Comparison of ENCODE assay signal across 1 cellular context in the genomic region with DNA sequence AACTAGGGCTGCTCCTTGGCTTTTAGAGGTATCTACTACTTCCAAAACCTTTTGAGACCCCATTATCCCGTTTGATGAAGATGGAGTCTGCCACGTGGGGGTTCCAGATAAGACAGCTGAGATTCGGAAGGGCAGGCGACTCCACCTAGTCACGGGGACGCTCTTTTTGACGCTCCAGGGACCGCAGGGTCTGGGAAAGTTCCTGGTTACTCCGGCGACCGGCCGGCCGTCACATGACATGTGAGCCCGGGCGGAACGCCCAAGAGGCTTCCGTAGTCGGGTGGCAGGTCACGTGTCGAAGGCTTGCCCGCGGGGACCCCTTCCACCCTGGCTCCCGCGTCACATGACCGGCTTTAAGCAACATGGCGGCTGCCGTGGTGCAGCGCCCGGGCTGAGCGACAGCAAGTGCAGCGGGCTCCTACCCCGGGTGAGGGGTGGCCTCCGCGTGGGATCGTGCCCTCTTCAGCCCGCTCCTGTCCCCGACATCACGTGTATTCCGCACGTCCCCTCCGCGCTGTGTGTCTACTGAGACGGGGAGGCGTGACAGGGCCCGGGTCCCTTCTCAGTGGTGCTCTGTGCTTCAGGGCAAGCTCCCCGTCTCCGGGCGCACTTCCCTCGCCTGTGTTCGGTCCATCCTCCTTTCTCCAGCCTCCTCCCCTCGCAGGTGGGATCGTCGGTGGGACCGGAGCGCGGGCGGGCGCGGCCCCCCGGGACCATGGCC.
A peak's percentile ranks its signal among the peaks of the same experiment; 100 is the strongest.
TF ChIP-seq lines count a peak whose summit lies in the region.

A gene with protein sequence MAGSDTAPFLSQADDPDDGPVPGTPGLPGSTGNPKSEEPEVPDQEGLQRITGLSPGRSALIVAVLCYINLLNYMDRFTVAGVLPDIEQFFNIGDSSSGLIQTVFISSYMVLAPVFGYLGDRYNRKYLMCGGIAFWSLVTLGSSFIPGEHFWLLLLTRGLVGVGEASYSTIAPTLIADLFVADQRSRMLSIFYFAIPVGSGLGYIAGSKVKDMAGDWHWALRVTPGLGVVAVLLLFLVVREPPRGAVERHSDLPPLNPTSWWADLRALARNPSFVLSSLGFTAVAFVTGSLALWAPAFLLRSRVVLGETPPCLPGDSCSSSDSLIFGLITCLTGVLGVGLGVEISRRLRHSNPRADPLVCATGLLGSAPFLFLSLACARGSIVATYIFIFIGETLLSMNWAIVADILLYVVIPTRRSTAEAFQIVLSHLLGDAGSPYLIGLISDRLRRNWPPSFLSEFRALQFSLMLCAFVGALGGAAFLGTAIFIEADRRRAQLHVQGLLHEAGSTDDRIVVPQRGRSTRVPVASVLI (plus strand): TSS at position 342 of the 721 bp plus-strand sequence. CDS start 374 bp downstream, at position 716.

TF ChIP-seq in HepG2, 621 proteins besides CTCF, POLR2A, EP300 and RAD21 (continued from another document and continues in another):
- TF ChIP-seq, protein P1, sequence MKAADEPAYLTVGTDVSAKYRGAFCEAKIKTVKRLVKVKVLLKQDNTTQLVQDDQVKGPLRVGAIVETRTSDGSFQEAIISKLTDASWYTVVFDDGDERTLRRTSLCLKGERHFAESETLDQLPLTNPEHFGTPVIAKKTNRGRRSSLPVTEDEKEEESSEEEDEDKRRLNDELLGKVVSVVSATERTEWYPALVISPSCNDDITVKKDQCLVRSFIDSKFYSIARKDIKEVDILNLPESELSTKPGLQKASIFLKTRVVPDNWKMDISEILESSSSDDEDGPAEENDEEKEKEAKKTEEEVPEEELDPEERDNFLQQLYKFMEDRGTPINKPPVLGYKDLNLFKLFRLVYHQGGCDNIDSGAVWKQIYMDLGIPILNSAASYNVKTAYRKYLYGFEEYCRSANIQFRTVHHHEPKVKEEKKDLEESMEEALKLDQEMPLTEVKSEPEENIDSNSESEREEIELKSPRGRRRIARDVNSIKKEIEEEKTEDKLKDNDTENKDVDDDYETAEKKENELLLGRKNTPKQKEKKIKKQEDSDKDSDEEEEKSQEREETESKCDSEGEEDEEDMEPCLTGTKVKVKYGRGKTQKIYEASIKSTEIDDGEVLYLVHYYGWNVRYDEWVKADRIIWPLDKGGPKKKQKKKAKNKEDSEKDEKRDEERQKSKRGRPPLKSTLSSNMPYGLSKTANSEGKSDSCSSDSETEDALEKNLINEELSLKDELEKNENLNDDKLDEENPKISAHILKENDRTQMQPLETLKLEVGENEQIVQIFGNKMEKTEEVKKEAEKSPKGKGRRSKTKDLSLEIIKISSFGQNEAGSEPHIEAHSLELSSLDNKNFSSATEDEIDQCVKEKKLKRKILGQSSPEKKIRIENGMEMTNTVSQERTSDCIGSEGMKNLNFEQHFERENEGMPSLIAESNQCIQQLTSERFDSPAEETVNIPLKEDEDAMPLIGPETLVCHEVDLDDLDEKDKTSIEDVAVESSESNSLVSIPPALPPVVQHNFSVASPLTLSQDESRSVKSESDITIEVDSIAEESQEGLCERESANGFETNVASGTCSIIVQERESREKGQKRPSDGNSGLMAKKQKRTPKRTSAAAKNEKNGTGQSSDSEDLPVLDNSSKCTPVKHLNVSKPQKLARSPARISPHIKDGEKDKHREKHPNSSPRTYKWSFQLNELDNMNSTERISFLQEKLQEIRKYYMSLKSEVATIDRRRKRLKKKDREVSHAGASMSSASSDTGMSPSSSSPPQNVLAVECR (CRISPR knock-in tag; IDR thresholded peaks at IDR 0.05; ENCODE audit: borderline replicate concordance) = peak; percentile 100
- peak in 1 of 2 experiments; percentile 13; a peak in 1 of 4 replicates for TF ChIP-seq NR2F1 (CRISPR knock-in tag; IDR thresholded peaks at IDR 0.05)
- peak; percentile 12; the same call in 1 of the 2 replicates for TF ChIP-seq STAG1 (CRISPR knock-in tag; IDR thresholded peaks at IDR 0.05)
- peak; percentile 58; the same call in 1 of the 2 replicates for TF ChIP-seq NR2F6 (IDR thresholded peaks at IDR 0.05)
- TF ChIP-seq NR2F6 (CRISPR knock-in tag; IDR thresholded peaks at IDR 0.05) = peak; percentile 77
- TF ChIP-seq ZNF746 (CRISPR knock-in tag; IDR thresholded peaks at IDR 0.05) = peak; percentile 55; the same call in 1 of the 2 replicates
- TF ChIP-seq, protein P2, sequence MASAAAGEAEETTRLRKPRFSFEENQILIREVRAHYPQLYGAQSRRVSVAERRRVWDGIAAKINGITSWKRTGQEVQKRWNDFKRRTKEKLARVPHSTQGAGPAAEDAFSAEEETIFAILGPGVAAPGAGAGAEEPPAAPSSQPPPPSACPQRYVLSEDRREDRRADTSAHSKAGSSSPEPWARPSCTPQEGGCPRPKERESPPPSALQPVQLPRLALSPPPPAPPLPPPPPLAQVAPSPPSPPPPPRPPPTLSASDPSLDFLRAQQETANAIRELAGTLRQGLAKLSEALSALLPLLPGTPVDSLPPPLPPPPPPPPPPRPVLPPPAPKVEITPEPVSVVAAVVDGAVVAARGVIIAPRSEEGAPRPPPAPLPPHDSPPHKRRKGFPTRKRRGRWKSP (CRISPR knock-in tag; IDR thresholded peaks at IDR 0.05) = peak; percentile 82; the same call in 1 of the 2 replicates
- TF ChIP-seq JDP2 (CRISPR knock-in tag; IDR thresholded peaks at IDR 0.05; ENCODE audit: borderline replicate concordance) = no peak; the same call in 1 of the 2 replicates
- no peak for TF ChIP-seq ZNF672 (CRISPR knock-in tag; IDR thresholded peaks at IDR 0.05)
- peak; percentile 47; the same call in 1 of the 2 replicates for TF ChIP-seq FOSL1 (CRISPR knock-in tag; IDR thresholded peaks at IDR 0.05; ENCODE audit: borderline replicate concordance)
- peak; percentile 88 for TF ChIP-seq NRL (CRISPR knock-in tag; IDR thresholded peaks at IDR 0.05; ENCODE audit: borderline replicate concordance)
- TF ChIP-seq, protein P3, sequence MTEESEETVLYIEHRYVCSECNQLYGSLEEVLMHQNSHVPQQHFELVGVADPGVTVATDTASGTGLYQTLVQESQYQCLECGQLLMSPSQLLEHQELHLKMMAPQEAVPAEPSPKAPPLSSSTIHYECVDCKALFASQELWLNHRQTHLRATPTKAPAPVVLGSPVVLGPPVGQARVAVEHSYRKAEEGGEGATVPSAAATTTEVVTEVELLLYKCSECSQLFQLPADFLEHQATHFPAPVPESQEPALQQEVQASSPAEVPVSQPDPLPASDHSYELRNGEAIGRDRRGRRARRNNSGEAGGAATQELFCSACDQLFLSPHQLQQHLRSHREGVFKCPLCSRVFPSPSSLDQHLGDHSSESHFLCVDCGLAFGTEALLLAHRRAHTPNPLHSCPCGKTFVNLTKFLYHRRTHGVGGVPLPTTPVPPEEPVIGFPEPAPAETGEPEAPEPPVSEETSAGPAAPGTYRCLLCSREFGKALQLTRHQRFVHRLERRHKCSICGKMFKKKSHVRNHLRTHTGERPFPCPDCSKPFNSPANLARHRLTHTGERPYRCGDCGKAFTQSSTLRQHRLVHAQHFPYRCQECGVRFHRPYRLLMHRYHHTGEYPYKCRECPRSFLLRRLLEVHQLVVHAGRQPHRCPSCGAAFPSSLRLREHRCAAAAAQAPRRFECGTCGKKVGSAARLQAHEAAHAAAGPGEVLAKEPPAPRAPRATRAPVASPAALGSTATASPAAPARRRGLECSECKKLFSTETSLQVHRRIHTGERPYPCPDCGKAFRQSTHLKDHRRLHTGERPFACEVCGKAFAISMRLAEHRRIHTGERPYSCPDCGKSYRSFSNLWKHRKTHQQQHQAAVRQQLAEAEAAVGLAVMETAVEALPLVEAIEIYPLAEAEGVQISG (CRISPR knock-in tag; IDR thresholded peaks at IDR 0.05) = peak; percentile 97
- TF ChIP-seq, protein P4, sequence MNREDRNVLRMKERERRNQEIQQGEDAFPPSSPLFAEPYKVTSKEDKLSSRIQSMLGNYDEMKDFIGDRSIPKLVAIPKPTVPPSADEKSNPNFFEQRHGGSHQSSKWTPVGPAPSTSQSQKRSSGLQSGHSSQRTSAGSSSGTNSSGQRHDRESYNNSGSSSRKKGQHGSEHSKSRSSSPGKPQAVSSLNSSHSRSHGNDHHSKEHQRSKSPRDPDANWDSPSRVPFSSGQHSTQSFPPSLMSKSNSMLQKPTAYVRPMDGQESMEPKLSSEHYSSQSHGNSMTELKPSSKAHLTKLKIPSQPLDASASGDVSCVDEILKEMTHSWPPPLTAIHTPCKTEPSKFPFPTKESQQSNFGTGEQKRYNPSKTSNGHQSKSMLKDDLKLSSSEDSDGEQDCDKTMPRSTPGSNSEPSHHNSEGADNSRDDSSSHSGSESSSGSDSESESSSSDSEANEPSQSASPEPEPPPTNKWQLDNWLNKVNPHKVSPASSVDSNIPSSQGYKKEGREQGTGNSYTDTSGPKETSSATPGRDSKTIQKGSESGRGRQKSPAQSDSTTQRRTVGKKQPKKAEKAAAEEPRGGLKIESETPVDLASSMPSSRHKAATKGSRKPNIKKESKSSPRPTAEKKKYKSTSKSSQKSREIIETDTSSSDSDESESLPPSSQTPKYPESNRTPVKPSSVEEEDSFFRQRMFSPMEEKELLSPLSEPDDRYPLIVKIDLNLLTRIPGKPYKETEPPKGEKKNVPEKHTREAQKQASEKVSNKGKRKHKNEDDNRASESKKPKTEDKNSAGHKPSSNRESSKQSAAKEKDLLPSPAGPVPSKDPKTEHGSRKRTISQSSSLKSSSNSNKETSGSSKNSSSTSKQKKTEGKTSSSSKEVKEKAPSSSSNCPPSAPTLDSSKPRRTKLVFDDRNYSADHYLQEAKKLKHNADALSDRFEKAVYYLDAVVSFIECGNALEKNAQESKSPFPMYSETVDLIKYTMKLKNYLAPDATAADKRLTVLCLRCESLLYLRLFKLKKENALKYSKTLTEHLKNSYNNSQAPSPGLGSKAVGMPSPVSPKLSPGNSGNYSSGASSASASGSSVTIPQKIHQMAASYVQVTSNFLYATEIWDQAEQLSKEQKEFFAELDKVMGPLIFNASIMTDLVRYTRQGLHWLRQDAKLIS (CRISPR knock-in tag; IDR thresholded peaks at IDR 0.05) = no peak; the same call in 1 of the 2 replicates
- no peak for TF ChIP-seq CBX2 (IDR thresholded peaks at IDR 0.05; ENCODE audit: low read depth, low read length)
- no peak for TF ChIP-seq CBX2 (CRISPR knock-in tag; IDR thresholded peaks at IDR 0.05; ENCODE audit: low read depth)
- TF ChIP-seq, protein P5, sequence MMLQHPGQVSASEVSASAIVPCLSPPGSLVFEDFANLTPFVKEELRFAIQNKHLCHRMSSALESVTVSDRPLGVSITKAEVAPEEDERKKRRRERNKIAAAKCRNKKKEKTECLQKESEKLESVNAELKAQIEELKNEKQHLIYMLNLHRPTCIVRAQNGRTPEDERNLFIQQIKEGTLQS (CRISPR knock-in tag; IDR thresholded peaks at IDR 0.05) = no peak
- TF ChIP-seq SSRP1 (CRISPR knock-in tag; IDR thresholded peaks at IDR 0.05) = no peak; the same call in 1 of the 2 replicates
- peak; percentile 37; the same call in 1 of the 2 replicates for TF ChIP-seq ZNF776 (CRISPR knock-in tag; IDR thresholded peaks at IDR 0.05)
- TF ChIP-seq RBAK (CRISPR knock-in tag; IDR thresholded peaks at IDR 0.05) = no peak
- TF ChIP-seq ZNF343 (CRISPR knock-in tag; IDR thresholded peaks at IDR 0.05) = peak; percentile 96
- peak; percentile 48 for TF ChIP-seq SRSF1 (optimal IDR thresholded peaks at IDR 0.05; ENCODE audit: low read depth, low read length)
- peak; percentile 81 for TF ChIP-seq SMAD1 (CRISPR knock-in tag; IDR thresholded peaks at IDR 0.05; ENCODE audit: borderline replicate concordance, low read depth)
- peak; percentile 93 for TF ChIP-seq ISL2 (CRISPR knock-in tag; IDR thresholded peaks at IDR 0.05)
- TF ChIP-seq NBN (conservative IDR thresholded peaks at IDR 0.05) = no peak
- TF ChIP-seq ZNF839 (CRISPR knock-in tag; IDR thresholded peaks at IDR 0.05; ENCODE audit: borderline replicate concordance) = peak; percentile 98; the same call in 1 of the 2 replicates
- peak; percentile 84 for TF ChIP-seq ZC3H13 (CRISPR knock-in tag; IDR thresholded peaks at IDR 0.05)
- TF ChIP-seq, protein P6, sequence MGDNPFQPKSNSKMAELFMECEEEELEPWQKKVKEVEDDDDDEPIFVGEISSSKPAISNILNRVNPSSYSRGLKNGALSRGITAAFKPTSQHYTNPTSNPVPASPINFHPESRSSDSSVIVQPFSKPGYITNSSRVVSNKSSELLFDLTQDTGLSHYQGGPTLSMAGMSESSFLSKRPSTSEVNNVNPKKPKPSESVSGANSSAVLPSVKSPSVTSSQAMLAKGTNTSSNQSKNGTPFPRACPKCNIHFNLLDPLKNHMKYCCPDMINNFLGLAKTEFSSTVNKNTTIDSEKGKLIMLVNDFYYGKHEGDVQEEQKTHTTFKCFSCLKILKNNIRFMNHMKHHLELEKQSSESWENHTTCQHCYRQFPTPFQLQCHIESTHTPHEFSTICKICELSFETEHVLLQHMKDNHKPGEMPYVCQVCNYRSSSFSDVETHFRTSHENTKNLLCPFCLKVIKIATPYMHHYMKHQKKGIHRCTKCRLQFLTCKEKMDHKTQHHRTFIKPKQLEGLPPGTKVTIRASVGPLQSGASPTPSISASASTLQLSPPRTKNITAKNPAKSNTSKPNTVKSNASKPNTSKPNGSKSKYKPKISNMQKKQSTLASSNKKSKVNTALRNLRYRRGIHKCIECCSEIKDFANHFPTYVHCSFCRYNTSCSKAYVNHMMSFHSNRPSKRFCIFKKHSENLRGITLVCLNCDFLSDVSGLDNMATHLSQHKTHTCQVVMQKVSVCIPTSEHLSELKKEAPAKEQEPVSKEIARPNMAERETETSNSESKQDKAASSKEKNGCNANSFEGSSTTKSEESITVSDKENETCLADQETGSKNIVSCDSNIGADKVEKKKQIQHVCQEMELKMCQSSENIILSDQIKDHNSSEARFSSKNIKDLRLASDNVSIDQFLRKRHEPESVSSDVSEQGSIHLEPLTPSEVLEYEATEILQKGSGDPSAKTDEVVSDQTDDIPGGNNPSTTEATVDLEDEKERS (CRISPR knock-in tag; IDR thresholded peaks at IDR 0.05) = peak; percentile 64; the same call in 1 of the 2 replicates
- peak; percentile 84 for TF ChIP-seq CBX1 (IDR thresholded peaks at IDR 0.05; ENCODE audit: low read depth)
- no peak for TF ChIP-seq ZNF33A (CRISPR knock-in tag; IDR thresholded peaks at IDR 0.05; ENCODE audit: borderline replicate concordance)
- peak; percentile 96 for TF ChIP-seq U2AF2 (IDR thresholded peaks at IDR 0.05; ENCODE audit: low read depth, low read length)
- peak; percentile 89 to 92; a peak in 3 of 4 replicates for TF ChIP-seq KLF16 (CRISPR knock-in tag; IDR thresholded peaks at IDR 0.05)
- TF ChIP-seq ZNF230 (CRISPR knock-in tag; IDR thresholded peaks at IDR 0.05) = peak; percentile 98
- TF ChIP-seq, protein P7, sequence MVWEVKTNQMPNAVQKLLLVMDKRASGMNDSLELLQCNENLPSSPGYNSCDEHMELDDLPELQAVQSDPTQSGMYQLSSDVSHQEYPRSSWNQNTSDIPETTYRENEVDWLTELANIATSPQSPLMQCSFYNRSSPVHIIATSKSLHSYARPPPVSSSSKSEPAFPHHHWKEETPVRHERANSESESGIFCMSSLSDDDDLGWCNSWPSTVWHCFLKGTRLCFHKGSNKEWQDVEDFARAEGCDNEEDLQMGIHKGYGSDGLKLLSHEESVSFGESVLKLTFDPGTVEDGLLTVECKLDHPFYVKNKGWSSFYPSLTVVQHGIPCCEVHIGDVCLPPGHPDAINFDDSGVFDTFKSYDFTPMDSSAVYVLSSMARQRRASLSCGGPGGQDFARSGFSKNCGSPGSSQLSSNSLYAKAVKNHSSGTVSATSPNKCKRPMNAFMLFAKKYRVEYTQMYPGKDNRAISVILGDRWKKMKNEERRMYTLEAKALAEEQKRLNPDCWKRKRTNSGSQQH (CRISPR knock-in tag; IDR thresholded peaks at IDR 0.05; ENCODE audit: low read depth) = peak; percentile 97
- no peak for TF ChIP-seq PCBP2 (optimal IDR thresholded peaks at IDR 0.05; ENCODE audit: low read depth, low read length, poor library complexity, severe bottlenecking)
- TF ChIP-seq, protein P8, sequence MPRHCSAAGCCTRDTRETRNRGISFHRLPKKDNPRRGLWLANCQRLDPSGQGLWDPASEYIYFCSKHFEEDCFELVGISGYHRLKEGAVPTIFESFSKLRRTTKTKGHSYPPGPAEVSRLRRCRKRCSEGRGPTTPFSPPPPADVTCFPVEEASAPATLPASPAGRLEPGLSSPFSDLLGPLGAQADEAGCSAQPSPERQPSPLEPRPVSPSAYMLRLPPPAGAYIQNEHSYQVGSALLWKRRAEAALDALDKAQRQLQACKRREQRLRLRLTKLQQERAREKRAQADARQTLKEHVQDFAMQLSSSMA (CRISPR knock-in tag; IDR thresholded peaks at IDR 0.05) = peak; percentile 84; the same call in 1 of the 2 replicates
